1 cellular context compared by ENCODE assay signal in genomic region chr9:94157408-94157801, GRCh38.
TF ChIP-seq lines count a peak whose summit lies in the region.

No MANE protein-coding gene starts in this region.

TF ChIP-seq in HepG2, 621 proteins besides CTCF, POLR2A, EP300 and RAD21:
- TF ChIP-seq ZNF646 (CRISPR knock-in tag; IDR thresholded peaks at IDR 0.05) (no peak), EHMT2 (IDR thresholded peaks at IDR 0.05; ENCODE audit: borderline replicate concordance, low read depth, low read length) (0 out of 2 replicates have a peak, but pooled peaks have one; percentile 21)
